In genomic region chr19:35044317-35045117, GRCh38 we compare ENCODE assay signal across 7 cellular contexts. TPM values are rescaled to one million over a fixed set of nuclear protein-coding genes. Genes with fewer than 3 reads are reported as not detected.
DNase-seq lines count a peak whose midpoint lies in the region; ATAC-seq and TF ChIP-seq lines count a peak whose summit lies in the region.

No MANE protein-coding gene starts in this region.

- 69% methylated on average over 9 of the region's 9 CpGs for WGBS in mesenchymal stem cell

- no peak overlapping the region for H3K14ac ChIP-seq in mesenchymal stem cell (ENCODE audit: low read length in 2 of 2)

- no peak overlapping the region for H2BK15ac ChIP-seq in mesenchymal stem cell (ENCODE audit: low read depth, poor library complexity, severe bottlenecking)

- H2BK5ac ChIP-seq in mesenchymal stem cell (ENCODE audit: low read depth, low read length, poor library complexity, severe bottlenecking): no peak overlapping the region

- no peak overlapping the region for H2BK120ac ChIP-seq in mesenchymal stem cell (ENCODE audit: low read depth, low read length)

- H3K36me3 ChIP-seq in MG63: no peaks in the 10 kb centered on the region
- no peaks in the 10 kb centered on the region for H3K36me3 ChIP-seq in colonic mucosa
- no peaks in the 10 kb centered on the region for H3K36me3 ChIP-seq in mesenchymal stem cell (ENCODE audit: control insufficient read depth in 1 of 2, insufficient read depth in 2 of 2, low read depth in 1 of 2, low read length in 2 of 2)

- DNase-seq in GDM1 (lab: John Stamatoyannopoulos, UW) (peak; percentile 49), MG63 (peak; percentile 44), colonic mucosa (peak; percentile 68), mesenchymal stem cell (peak; percentile 51)
- peak; percentile 89 for DNase-seq in activated CD4-positive, alpha-beta T cell treated with anti-CD3 and anti-CD28 coated beads, Interleukin-2, amount 10 ng/mL, durations not matched to agents 24 days and 14 days
- peak; percentile 62 to 80 for DNase-seq in stimulated activated effector memory CD8-positive, alpha-beta T cell treated with anti-CD3 and anti-CD28 coated beads, Interleukin-12 subunit alpha, Interleukin-12 subunit beta, amount 100 ng/mL, for 72 hours (ENCODE audit: low spot score in 2 of 2)

- H2BK12ac ChIP-seq in mesenchymal stem cell (ENCODE audit: low read length in 2 of 2): no peak overlapping the region

- peak; percentile 95 for TF ChIP-seq CTCF in colonic mucosa (IDR thresholded peaks at IDR 0.05)

- ATAC-seq in stimulated activated effector memory CD8-positive, alpha-beta T cell treated with anti-CD3 and anti-CD28 coated beads, Interleukin-12 subunit alpha, Interleukin-12 subunit beta, amount 100 ng/mL, for 72 hours: no peak
- ATAC-seq in GM18907 (IDR thresholded peaks at IDR 0.05; ENCODE audit: unreplicated experiment): no peak

- H3K4ac ChIP-seq in mesenchymal stem cell (ENCODE audit: low read depth in 1 of 2, low read length in 2 of 2): no peak overlapping the region

- H3K4me1 ChIP-seq in colonic mucosa (no peaks in the 10 kb centered on the region), mesenchymal stem cell (ENCODE audit: control insufficient read depth, insufficient read depth, low read depth, low read length) (peaks cover 27% of the 10 kb centered on the region)

- H3K9ac ChIP-seq in colonic mucosa (ENCODE audit: low read depth in 2 of 2, low read length in 2 of 2): no peak overlapping the region
- no peak overlapping the region for H3K9ac ChIP-seq in mesenchymal stem cell (ENCODE audit: low read length)

- H3K9me3 Mint-ChIP-seq in activated CD4-positive, alpha-beta T cell treated with anti-CD3 and anti-CD28 coated beads, Interleukin-2, amount 10 ng/mL, durations not matched to agents 24 days and 14 days: no peaks in the 10 kb centered on the region
- H3K9me3 Mint-ChIP-seq in stimulated activated effector memory CD8-positive, alpha-beta T cell treated with anti-CD3 and anti-CD28 coated beads, Interleukin-12 subunit alpha, Interleukin-12 subunit beta, amount 100 ng/mL, for 72 hours: no peaks in the 10 kb centered on the region

- no peak overlapping the region for H2AFZ ChIP-seq in mesenchymal stem cell (ENCODE audit: low read depth, low read length)

- no peaks in the 10 kb centered on the region for H3K9me3 ChIP-seq in MG63
- no peaks in the 10 kb centered on the region for H3K9me3 ChIP-seq in colonic mucosa
- H3K9me3 ChIP-seq in mesenchymal stem cell (ENCODE audit: control insufficient read depth, low read length): no peaks in the 10 kb centered on the region

- no peaks in the 10 kb centered on the region for H3K36me3 Mint-ChIP-seq in activated CD4-positive, alpha-beta T cell treated with anti-CD3 and anti-CD28 coated beads, Interleukin-2, amount 10 ng/mL, durations not matched to agents 24 days and 14 days (ENCODE audit: low read depth)
- H3K36me3 Mint-ChIP-seq in stimulated activated effector memory CD8-positive, alpha-beta T cell treated with anti-CD3 and anti-CD28 coated beads, Interleukin-12 subunit alpha, Interleukin-12 subunit beta, amount 100 ng/mL, for 72 hours: no peaks in the 10 kb centered on the region

- no peak overlapping the region for H2AK5ac ChIP-seq in mesenchymal stem cell (ENCODE audit: low read length, severe bottlenecking)

- no peak overlapping the region for H3K4me3 Mint-ChIP-seq in activated CD4-positive, alpha-beta T cell treated with anti-CD3 and anti-CD28 coated beads, Interleukin-2, amount 10 ng/mL, durations not matched to agents 24 days and 14 days
- H3K4me3 Mint-ChIP-seq in stimulated activated effector memory CD8-positive, alpha-beta T cell treated with anti-CD3 and anti-CD28 coated beads, Interleukin-12 subunit alpha, Interleukin-12 subunit beta, amount 100 ng/mL, for 72 hours: no peak overlapping the region

- H3K23ac ChIP-seq in mesenchymal stem cell (ENCODE audit: low read length in 2 of 2): no peak overlapping the region

- no peak overlapping the region for H3K27ac ChIP-seq in colonic mucosa
- no peak overlapping the region for H3K27ac ChIP-seq in mesenchymal stem cell (ENCODE audit: low read length, poor library complexity, severe bottlenecking)

- no peak overlapping the region for H3K4me2 ChIP-seq in mesenchymal stem cell (ENCODE audit: low read length, poor library complexity, severe bottlenecking)

- H3K4me1 Mint-ChIP-seq in activated CD4-positive, alpha-beta T cell treated with anti-CD3 and anti-CD28 coated beads, Interleukin-2, amount 10 ng/mL, durations not matched to agents 24 days and 14 days: peaks cover 19% of the 10 kb centered on the region
- peaks cover 48% of the 10 kb centered on the region for H3K4me1 Mint-ChIP-seq in stimulated activated effector memory CD8-positive, alpha-beta T cell treated with anti-CD3 and anti-CD28 coated beads, Interleukin-12 subunit alpha, Interleukin-12 subunit beta, amount 100 ng/mL, for 72 hours

- no peaks in the 10 kb centered on the region for H3K79me1 ChIP-seq in mesenchymal stem cell (replicated peaks; ENCODE audit: low read length, poor library complexity, severe bottlenecking)

- H3K27ac Mint-ChIP-seq in activated CD4-positive, alpha-beta T cell treated with anti-CD3 and anti-CD28 coated beads, Interleukin-2, amount 10 ng/mL, durations not matched to agents 24 days and 14 days: no peak overlapping the region
- peak overlapping the region; percentile 72 for H3K27ac Mint-ChIP-seq in stimulated activated effector memory CD8-positive, alpha-beta T cell treated with anti-CD3 and anti-CD28 coated beads, Interleukin-12 subunit alpha, Interleukin-12 subunit beta, amount 100 ng/mL, for 72 hours

- no peak overlapping the region for H3K18ac ChIP-seq in mesenchymal stem cell (ENCODE audit: low read depth in 1 of 2, low read length in 2 of 2)

- H4K91ac ChIP-seq in mesenchymal stem cell (ENCODE audit: low read length): no peak overlapping the region

- peaks cover 15% of the 10 kb centered on the region for H3K27me3 Mint-ChIP-seq in activated CD4-positive, alpha-beta T cell treated with anti-CD3 and anti-CD28 coated beads, Interleukin-2, amount 10 ng/mL, durations not matched to agents 24 days and 14 days

- H3K27me3 ChIP-seq in MG63 (no peaks in the 10 kb centered on the region), colonic mucosa (peaks cover 4% of the 10 kb centered on the region), mesenchymal stem cell (ENCODE audit: control insufficient read depth in 1 of 2, insufficient read depth in 1 of 2, low read length in 2 of 2) (peaks cover 0 to 11% of the 10 kb centered on the region in 2 experiments)

- H3K4me3 ChIP-seq in MG63 (no peak overlapping the region), colonic mucosa (no peak overlapping the region), mesenchymal stem cell (ENCODE audit: insufficient read depth in 1 of 2, low read depth in 1 of 2, low read length in 2 of 2) (no peak overlapping the region)

- intact Hi-C loops in activated CD4-positive, alpha-beta T cell treated with anti-CD3 and anti-CD28 coated beads, Interleukin-2, amount 10 ng/mL, durations not matched to agents 24 days and 14 days (cut with micrococcal nuclease): loop anchor here (1.0 kb wide), 1 partner anchor 23 kb away; no protein-coding TSS in a partner anchor
- intact Hi-C loops in colonic mucosa (cut with DNase I): no loop called here

- no peak overlapping the region for H4K8ac ChIP-seq in mesenchymal stem cell (ENCODE audit: low read length)

RNA-seq across cellular contexts. Expression of gene HPN, which starts 3.0 kb away (rescaled TPM):
- not detected in 2 replicates for total RNA-seq in MG63 (2014; rRNA removed; shearing (Covaris generic); ENCODE audit: low replicate concordance)
- 0.09 TPM in 1 of 2 replicates, not detected in the other for total RNA-seq in activated CD4-positive, alpha-beta T cell treated with anti-CD3 and anti-CD28 coated beads, Interleukin-2, amount 10 ng/mL, durations not matched to agents 24 days and 14 days
- total RNA-seq in colonic mucosa: 1 to 10 TPM in 1 of 2 donors, under 1 TPM in 1; 0.27 to 1.0 TPM
- 0.21 TPM for polyA plus RNA-seq in mesenchymal stem cell (2013, experiment 1 of 2)
- 0.15 TPM for polyA plus RNA-seq in mesenchymal stem cell (2013, experiment 2 of 2)

RNA-seq across cellular contexts. Expression of gene SCN1B, which starts 14.2 kb away (rescaled TPM):
- total RNA-seq in MG63 (2014; rRNA removed; shearing (Covaris generic); ENCODE audit: low replicate concordance): 0.86 and 2.3 TPM in 2 replicates
- total RNA-seq in activated CD4-positive, alpha-beta T cell treated with anti-CD3 and anti-CD28 coated beads, Interleukin-2, amount 10 ng/mL, durations not matched to agents 24 days and 14 days: 0.78 and 0.96 TPM in 2 replicates
- total RNA-seq in colonic mucosa: 1 to 10 TPM; 1.8 to 2.1 TPM
- polyA plus RNA-seq in mesenchymal stem cell (2013, experiment 1 of 2): 4.9 TPM
- polyA plus RNA-seq in mesenchymal stem cell (2013, experiment 2 of 2): 5.4 TPM

RNA-seq across cellular contexts. Expression of gene GRAMD1A, which starts 44.4 kb away (rescaled TPM):
- total RNA-seq in MG63 (2014; rRNA removed; shearing (Covaris generic); ENCODE audit: low replicate concordance): 28.2 and 32.1 TPM in 2 replicates
- 160 and 176 TPM in 2 replicates for total RNA-seq in activated CD4-positive, alpha-beta T cell treated with anti-CD3 and anti-CD28 coated beads, Interleukin-2, amount 10 ng/mL, durations not matched to agents 24 days and 14 days
- total RNA-seq in colonic mucosa: 10 to 100 TPM; 26.3 to 31.0 TPM
- 54.4 TPM for polyA plus RNA-seq in mesenchymal stem cell (2013, experiment 1 of 2)
- polyA plus RNA-seq in mesenchymal stem cell (2013, experiment 2 of 2): 53.5 TPM
